8 cellular contexts compared by ENCODE assay signal in genomic region chr1:229341811-229342304, GRCh38. TPM values are rescaled to one million over a fixed set of nuclear protein-coding genes. Genes with fewer than 3 reads are reported as not detected.
A peak's percentile ranks its signal among the peaks of the same experiment; 100 is the strongest.
DNase-seq lines count a peak whose midpoint lies in the region; ATAC-seq and TF ChIP-seq lines count a peak whose summit lies in the region.

No MANE protein-coding gene starts in this region.

- H3K9me3 Mint-ChIP-seq in stimulated activated naive CD8-positive, alpha-beta T cell treated with anti-CD3 and anti-CD28 coated beads, Interleukin-15, Interleukin-2, amounts not matched to agents 100 ng/mL and 50 ng/mL, for 24 hours = no peaks in the 10 kb centered on the region

- peaks cover 53% of the 10 kb centered on the region for H3K4me1 Mint-ChIP-seq in stimulated activated naive CD8-positive, alpha-beta T cell treated with anti-CD3 and anti-CD28 coated beads, Interleukin-15, Interleukin-2, amounts not matched to agents 100 ng/mL and 50 ng/mL, for 24 hours (ENCODE audit: low read depth)

- no peak for TF ChIP-seq CTCF in astrocyte of the cerebellum (IDR thresholded peaks at IDR 0.05; ENCODE audit: low read depth, low read length, missing control alignments)

- peak overlapping the region; percentile 74 for H3K4me3 ChIP-seq in astrocyte of the cerebellum (ENCODE audit: low read depth, low read length)

- H3K27ac Mint-ChIP-seq in stimulated activated naive CD8-positive, alpha-beta T cell treated with anti-CD3 and anti-CD28 coated beads, Interleukin-15, Interleukin-2, amounts not matched to agents 100 ng/mL and 50 ng/mL, for 24 hours = peak overlapping the region; percentile 84

- no peaks in the 10 kb centered on the region for H3K36me3 Mint-ChIP-seq in stimulated activated naive CD8-positive, alpha-beta T cell treated with anti-CD3 and anti-CD28 coated beads, Interleukin-15, Interleukin-2, amounts not matched to agents 100 ng/mL and 50 ng/mL, for 24 hours (ENCODE audit: low read depth)

- H3K4me3 Mint-ChIP-seq in stimulated activated naive CD8-positive, alpha-beta T cell treated with anti-CD3 and anti-CD28 coated beads, Interleukin-15, Interleukin-2, amounts not matched to agents 100 ng/mL and 50 ng/mL, for 24 hours = peak overlapping the region; percentile 82

- H3K27me3 Mint-ChIP-seq in stimulated activated naive CD8-positive, alpha-beta T cell treated with anti-CD3 and anti-CD28 coated beads, Interleukin-15, Interleukin-2, amounts not matched to agents 100 ng/mL and 50 ng/mL, for 24 hours = peaks cover 15% of the 10 kb centered on the region

- DNase-seq in A172 (ENCODE audit: low spot score) (peak; percentile 24), NCI-H2227 (lab: John Stamatoyannopoulos, UW; ENCODE audit: unreplicated experiment) (peak; percentile 77), astrocyte of the cerebellum (ENCODE audit: low read depth) (no peak), iris pigment epithelial cell (ENCODE audit: low read depth) (peak; percentile 28)
- DNase-seq in stimulated activated CD4-positive, alpha-beta T cell treated with anti-CD3 and anti-CD28 coated beads, Interleukin-1b, Interleukin-23, amount 100 ng/mL, for 48 hours = no peak

- in situ Hi-C loops in astrocyte of the cerebellum (cut with HindIII; ENCODE audit: low sequenced_read_pairs) = loop anchor here (5.0 kb wide), 1 partner anchor 65 kb away; no protein-coding TSS in a partner anchor

- ATAC-seq in GM18508 (IDR thresholded peaks at IDR 0.05; ENCODE audit: insufficient read depth, unreplicated experiment) (peak; percentile 6), HG02973 (IDR thresholded peaks at IDR 0.05; ENCODE audit: unreplicated experiment) (peak; percentile 31)

RNA-seq across cellular contexts. Expression of gene CCSAP, which starts 1.0 kb away (rescaled TPM):
- total RNA-seq in A172 (2014; rRNA removed; shearing (Covaris generic)) = 31.0 and 33.5 TPM in 2 replicates

Comparison
In these comparisons a context has a peak if more than half of its experiments do, and no peak if none do; other contexts are left out.
1. DNase-seq: peak in A172 (single experiment), NCI-H2227 (single experiment) and iris pigment epithelial cell (single experiment); none in astrocyte of the cerebellum (single experiment) and stimulated activated CD4-positive, alpha-beta T cell treated with anti-CD3 and anti-CD28 coated beads, Interleukin-1b, Interleukin-23, amount 100 ng/mL, for 48 hours (single experiment).